8 cellular contexts compared by ENCODE assay signal in genomic region chr14:102138935-102139247, GRCh38. TPM values are rescaled to one million over a fixed set of nuclear protein-coding genes. Genes with fewer than 3 reads are reported as not detected.
DNase-seq lines count a peak whose midpoint lies in the region; ATAC-seq and TF ChIP-seq lines count a peak whose summit lies in the region.

No MANE protein-coding gene starts in this region.

- DNase-seq in activated CD4-positive, alpha-beta T cell treated with anti-CD3 and anti-CD28 coated beads for 36 hours, result no peak
- DNase-seq in activated CD4-positive, alpha-beta T cell treated with anti-CD3 and anti-CD28 coated beads, Interleukin-2, amount 50 U/mL, for 1 hour, result no peak
- no peak for DNase-seq in SK-N-SH
- DNase-seq in foreskin fibroblast, result peak in 1 of 2 donors; percentile 31
- peak; percentile 6 for DNase-seq in prostate gland (ENCODE audit: low spot score)
- DNase-seq in MV-4-11 (lab: John Stamatoyannopoulos, UW), result no peak
- DNase-seq in NCI-H146 (lab: John Stamatoyannopoulos, UW), result no peak

- peaks cover 8% of the 10 kb centered on the region for H3K36me3 Mint-ChIP-seq in activated CD4-positive, alpha-beta T cell treated with anti-CD3 and anti-CD28 coated beads for 36 hours (ENCODE audit: low read depth)

- H3K27ac ChIP-seq in SK-N-SH (ENCODE audit: low read depth in 2 of 2, low read length in 1 of 2), result peak overlapping the region in 1 of 2 experiments; percentile 53; a peak in 1 of 4 replicates
- H3K27ac ChIP-seq in prostate gland, result peak overlapping the region; percentile 59 to 86

- H3K27ac Mint-ChIP-seq in activated CD4-positive, alpha-beta T cell treated with anti-CD3 and anti-CD28 coated beads for 36 hours, result peak overlapping the region; percentile 62

- H3K9me2 ChIP-seq in SK-N-SH, result no peaks in the 10 kb centered on the region

- no peak for TF ChIP-seq POLR2A in prostate gland (IDR thresholded peaks at IDR 0.05)

- no peaks in the 10 kb centered on the region for H3K9me3 Mint-ChIP-seq in activated CD4-positive, alpha-beta T cell treated with anti-CD3 and anti-CD28 coated beads for 36 hours (ENCODE audit: low read depth)

- no peaks in the 10 kb centered on the region for H3K27me3 Mint-ChIP-seq in activated CD4-positive, alpha-beta T cell treated with anti-CD3 and anti-CD28 coated beads for 36 hours

- H3K4me1 Mint-ChIP-seq in activated CD4-positive, alpha-beta T cell treated with anti-CD3 and anti-CD28 coated beads for 36 hours, result peaks cover 21% of the 10 kb centered on the region

- CTCF ChIA-PET in activated CD4-positive, alpha-beta T cell treated with anti-CD3 and anti-CD28 coated beads for 36 hours (lab: Charles Lee), result interaction anchor here (0.6 kb wide), 1 partner anchor 1998 kb away, joined by 3 read pairs; no protein-coding TSS in a partner anchor
- CTCF ChIA-PET in SK-N-SH (lab: Yijun Ruan, JAX), result interaction anchor here (1.0 kb wide), 1 partner anchor 175 kb away, joined by 4 read pairs; no protein-coding TSS in a partner anchor

- H2AFZ ChIP-seq in SK-N-SH (ENCODE audit: low read depth), result peak overlapping the region; percentile 91

- TF ChIP-seq CTCF in SK-N-SH (IDR thresholded peaks at IDR 0.05) (no peak), foreskin fibroblast (IDR thresholded peaks at IDR 0.05; ENCODE audit: low read depth, low read length) (no peak), prostate gland (IDR thresholded peaks at IDR 0.05) (no peak)

- peaks cover 48% of the 10 kb centered on the region for H3K79me2 ChIP-seq in SK-N-SH (ENCODE audit: insufficient read depth)

- peak overlapping the region; percentile 94 for H3K9ac ChIP-seq in SK-N-SH

- peak overlapping the region; percentile 76 for H3K4me2 ChIP-seq in SK-N-SH

- TF ChIP-seq RAD21 in SK-N-SH (IDR thresholded peaks at IDR 0.05; ENCODE audit: low read length), result no peak

- H3K4me3 ChIP-seq in SK-N-SH (ENCODE audit: low read depth in 2 of 2, low read length in 1 of 2) (peak overlapping the region; percentile 73 to 98), foreskin fibroblast (ENCODE audit: low read depth in 1 of 2, low read length in 2 of 2) (peak overlapping the region; percentile 61 to 96), prostate gland (peak overlapping the region; percentile 79 to 94)

- ATAC-seq in activated CD4-positive, alpha-beta T cell treated with anti-CD3 and anti-CD28 coated beads for 36 hours, result no peak
- ATAC-seq in HG03565 (IDR thresholded peaks at IDR 0.05; ENCODE audit: unreplicated experiment), result no peak

- peaks cover 0 to 8% of the 10 kb centered on the region in 2 experiments for H3K36me3 ChIP-seq in SK-N-SH (replicated peaks in 1 of 2; ENCODE audit: control insufficient read depth in 1 of 2, insufficient read depth in 2 of 2, low read length in 1 of 2)
- H3K36me3 ChIP-seq in prostate gland, result no peaks in the 10 kb centered on the region

- H3K27me3 ChIP-seq in SK-N-SH (ENCODE audit: insufficient read depth) (no peaks in the 10 kb centered on the region), prostate gland (replicated peaks; ENCODE audit: insufficient read depth) (no peaks in the 10 kb centered on the region)

- peaks cover 3% of the 10 kb centered on the region for H3F3A ChIP-seq in SK-N-SH (replicated peaks; ENCODE audit: insufficient read depth)

- intact Hi-C loops in activated CD4-positive, alpha-beta T cell treated with anti-CD3 and anti-CD28 coated beads for 36 hours (cut with DNase I, micrococcal nuclease), result loop anchor here (1.0 to 2.0 kb wide), 15 partner anchors 42 to 453 kb away; partner anchors contain the start of genes HSP90AA1 (in 2 of the 2), ANKRD9 (in 1 of the 2), CINP (in 1 of the 2) and DYNC1H1 (in 1 of the 2)
- intact Hi-C loops in prostate gland (cut with DNase I), result no loop called here

- H3K4me1 ChIP-seq in SK-N-SH (ENCODE audit: control insufficient read depth in 1 of 2, insufficient read depth in 2 of 2, low read depth in 1 of 2, low read length in 1 of 2), result peaks cover 3 to 6% of the 10 kb centered on the region in 2 experiments; a peak in 3 of 4 replicates
- H3K4me1 ChIP-seq in prostate gland (replicated peaks), result no peaks in the 10 kb centered on the region

- POLR2A ChIA-PET in activated CD4-positive, alpha-beta T cell treated with anti-CD3 and anti-CD28 coated beads for 36 hours (lab: Charles Lee), result interaction anchor here (0.6 to 0.7 kb wide), 2 partner anchors 111 to 460 kb away, joined by 3 to 6 read pairs; no protein-coding TSS in a partner anchor
- POLR2A ChIA-PET in SK-N-SH (lab: Yijun Ruan, JAX), result interaction anchor here (0.6 to 1.1 kb wide), 2 partner anchors 138 to 166 kb away, joined by 3 to 4 read pairs; partner anchors contain the start of gene MOK

- H3K9me3 ChIP-seq in SK-N-SH (no peaks in the 10 kb centered on the region), prostate gland (no peaks in the 10 kb centered on the region)

- peaks cover 24% of the 10 kb centered on the region for H4K20me1 ChIP-seq in SK-N-SH (ENCODE audit: insufficient read depth)

- 2% methylated on average over 10 of the region's 11 CpGs for WGBS in SK-N-SH (ENCODE audit: low lambda C conversion rate)
- 5% methylated on average over 11 of the region's 11 CpGs for WGBS in prostate gland

- no peak for TF ChIP-seq EP300 in SK-N-SH (IDR thresholded peaks at IDR 0.05; ENCODE audit: borderline replicate concordance in 1 of 2, low read depth in 1 of 2, low read length in 1 of 2)

- H3K4me3 Mint-ChIP-seq in activated CD4-positive, alpha-beta T cell treated with anti-CD3 and anti-CD28 coated beads for 36 hours, result peak overlapping the region; percentile 96

TF ChIP-seq in SK-N-SH, 30 proteins besides CTCF, POLR2A, EP300 and RAD21:
- no peak for TF ChIP-seq NFIC (IDR thresholded peaks at IDR 0.05; ENCODE audit: borderline replicate concordance)
- peak; percentile 11; the same call in 1 of the 2 replicates for TF ChIP-seq MXI1 (IDR thresholded peaks at IDR 0.05; ENCODE audit: low read depth, low read length)
- no peak for TF ChIP-seq CHD2 (IDR thresholded peaks at IDR 0.05; ENCODE audit: low read length, partially characterized antibody)

RNA-seq across cellular contexts. Expression of gene WDR20, which starts 0.8 kb away (rescaled TPM):
- total RNA-seq in activated CD4-positive, alpha-beta T cell treated with anti-CD3 and anti-CD28 coated beads for 36 hours, result 10 to 100 TPM; 18.2 to 24.8 TPM
- polyA plus RNA-seq in SK-N-SH (2012; rRNA removed), result 12.4 and 17.2 TPM in 2 replicates
- polyA plus RNA-seq in SK-N-SH (2012; cell fraction: cytosol; rRNA removed), result 11.3 and 12.9 TPM in 2 replicates
- polyA plus RNA-seq in SK-N-SH (2012; cell fraction: nucleus; rRNA removed), result 13.3 and 18.9 TPM in 2 replicates
- 10 to 100 TPM; 36.6 to 38.6 TPM for total RNA-seq in prostate gland

RNA-seq across cellular contexts. Expression of gene HSP90AA1, which starts 52.0 kb away (rescaled TPM):
- total RNA-seq in activated CD4-positive, alpha-beta T cell treated with anti-CD3 and anti-CD28 coated beads for 36 hours, result 1,000 to 10,000 TPM; 1,344 to 1,372 TPM
- 269 and 298 TPM in 2 replicates for polyA plus RNA-seq in SK-N-SH (2012; rRNA removed)
- 408 and 501 TPM in 2 replicates for polyA plus RNA-seq in SK-N-SH (2012; cell fraction: cytosol; rRNA removed)
- 123 and 208 TPM in 2 replicates for polyA plus RNA-seq in SK-N-SH (2012; cell fraction: nucleus; rRNA removed)
- 100 to 1,000 TPM; 423 to 540 TPM for total RNA-seq in prostate gland
